1 cellular context compared by ENCODE assay signal in the genomic region with DNA sequence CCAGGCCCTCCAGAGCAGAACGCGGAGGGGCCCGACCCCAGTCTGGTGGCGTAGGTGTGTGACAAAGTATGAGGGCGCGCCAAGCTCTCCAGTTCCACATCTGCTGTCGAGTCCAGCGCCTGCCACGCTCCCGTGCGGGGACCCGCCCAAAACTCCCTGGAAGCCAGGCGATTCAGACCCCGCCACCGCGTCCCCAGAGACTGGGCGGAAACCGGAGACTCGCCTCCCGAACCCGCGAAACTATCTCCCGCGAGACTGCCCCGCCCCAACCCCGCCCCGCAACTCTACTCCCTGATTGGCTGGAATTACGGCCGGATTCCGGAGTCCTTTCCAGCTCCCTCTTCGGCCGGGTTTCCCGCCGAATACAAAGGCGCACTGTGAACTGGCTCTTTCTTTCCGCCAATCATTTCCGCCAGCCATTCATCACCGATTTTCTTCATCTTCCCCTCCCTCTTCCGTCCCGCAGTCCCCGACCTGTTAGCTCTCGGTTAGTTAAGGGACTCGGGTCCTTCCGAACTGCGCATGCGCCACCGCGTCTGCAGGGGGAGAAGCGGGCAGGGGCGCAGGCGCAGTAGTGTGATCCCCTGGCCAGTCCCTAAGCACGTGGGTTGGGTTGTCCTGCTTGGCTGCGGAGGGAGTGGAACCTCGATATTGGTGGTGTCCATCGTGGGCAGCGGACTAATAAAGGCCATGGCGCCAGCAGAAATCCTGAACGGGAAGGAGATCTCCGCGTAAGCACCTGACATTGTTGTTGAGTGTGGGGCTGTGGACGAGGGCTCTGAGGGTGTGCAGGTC.
TF ChIP-seq lines count a peak whose summit lies in the region.

A gene (plus strand): TSS at position 616 of the 795 bp plus-strand sequence. CDS start 75 bp downstream, at position 691.

TF ChIP-seq in HepG2, 621 proteins besides CTCF, POLR2A, EP300 and RAD21 (continued from another document and continues in another):
- TF ChIP-seq, protein P1, sequence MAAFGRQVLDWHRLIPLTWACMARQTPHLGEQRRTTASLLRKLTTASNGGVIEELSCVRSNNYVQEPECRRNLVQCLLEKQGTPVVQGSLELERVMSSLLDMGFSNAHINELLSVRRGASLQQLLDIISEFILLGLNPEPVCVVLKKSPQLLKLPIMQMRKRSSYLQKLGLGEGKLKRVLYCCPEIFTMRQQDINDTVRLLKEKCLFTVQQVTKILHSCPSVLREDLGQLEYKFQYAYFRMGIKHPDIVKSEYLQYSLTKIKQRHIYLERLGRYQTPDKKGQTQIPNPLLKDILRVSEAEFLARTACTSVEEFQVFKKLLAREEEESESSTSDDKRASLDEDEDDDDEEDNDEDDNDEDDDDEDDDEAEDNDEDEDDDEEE (CRISPR knock-in tag; IDR thresholded peaks at IDR 0.05): peak; percentile 44; the same call in 1 of the 2 replicates
- TF ChIP-seq MAFF (IDR thresholded peaks at IDR 0.05; ENCODE audit: low read depth, low read length): no peak
- TF ChIP-seq EEA1 (CRISPR knock-in tag; IDR thresholded peaks at IDR 0.05; ENCODE audit: borderline replicate concordance): peak; percentile 90; the same call in 1 of the 2 replicates
- 0 out of 2 replicates have a peak, but pooled peaks have one; percentile 57 for TF ChIP-seq REXO4 (CRISPR knock-in tag; IDR thresholded peaks at IDR 0.05; ENCODE audit: borderline replicate concordance)
- TF ChIP-seq ZNF879 (CRISPR knock-in tag; IDR thresholded peaks at IDR 0.05): peak; percentile 98
- TF ChIP-seq RORA (CRISPR knock-in tag; IDR thresholded peaks at IDR 0.05): no peak
- TF ChIP-seq RFXAP (CRISPR knock-in tag; IDR thresholded peaks at IDR 0.05; ENCODE audit: borderline replicate concordance): 0 out of 2 replicates have a peak, but pooled peaks have one; percentile 22
- TF ChIP-seq, protein P2, sequence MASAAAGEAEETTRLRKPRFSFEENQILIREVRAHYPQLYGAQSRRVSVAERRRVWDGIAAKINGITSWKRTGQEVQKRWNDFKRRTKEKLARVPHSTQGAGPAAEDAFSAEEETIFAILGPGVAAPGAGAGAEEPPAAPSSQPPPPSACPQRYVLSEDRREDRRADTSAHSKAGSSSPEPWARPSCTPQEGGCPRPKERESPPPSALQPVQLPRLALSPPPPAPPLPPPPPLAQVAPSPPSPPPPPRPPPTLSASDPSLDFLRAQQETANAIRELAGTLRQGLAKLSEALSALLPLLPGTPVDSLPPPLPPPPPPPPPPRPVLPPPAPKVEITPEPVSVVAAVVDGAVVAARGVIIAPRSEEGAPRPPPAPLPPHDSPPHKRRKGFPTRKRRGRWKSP (CRISPR knock-in tag; IDR thresholded peaks at IDR 0.05): peak; percentile 78
- peak; percentile 42; the same call in 1 of the 2 replicates for TF ChIP-seq CREM (IDR thresholded peaks at IDR 0.05)
- no peak for TF ChIP-seq CREM (CRISPR knock-in tag; IDR thresholded peaks at IDR 0.05)
- TF ChIP-seq, protein P3, sequence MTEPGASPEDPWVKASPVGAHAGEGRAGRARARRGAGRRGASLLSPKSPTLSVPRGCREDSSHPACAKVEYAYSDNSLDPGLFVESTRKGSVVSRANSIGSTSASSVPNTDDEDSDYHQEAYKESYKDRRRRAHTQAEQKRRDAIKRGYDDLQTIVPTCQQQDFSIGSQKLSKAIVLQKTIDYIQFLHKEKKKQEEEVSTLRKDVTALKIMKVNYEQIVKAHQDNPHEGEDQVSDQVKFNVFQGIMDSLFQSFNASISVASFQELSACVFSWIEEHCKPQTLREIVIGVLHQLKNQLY (CRISPR knock-in tag; IDR thresholded peaks at IDR 0.05): no peak; the same call in 1 of the 2 replicates
- peak; percentile 94 for TF ChIP-seq KLF12 (CRISPR knock-in tag; IDR thresholded peaks at IDR 0.05; ENCODE audit: borderline replicate concordance)
- no peak for TF ChIP-seq TCF7L2 (IDR thresholded peaks at IDR 0.05; ENCODE audit: low read depth, low read length)
- no peak for TF ChIP-seq ZKSCAN5 (CRISPR knock-in tag; IDR thresholded peaks at IDR 0.05)
- TF ChIP-seq, protein P4, sequence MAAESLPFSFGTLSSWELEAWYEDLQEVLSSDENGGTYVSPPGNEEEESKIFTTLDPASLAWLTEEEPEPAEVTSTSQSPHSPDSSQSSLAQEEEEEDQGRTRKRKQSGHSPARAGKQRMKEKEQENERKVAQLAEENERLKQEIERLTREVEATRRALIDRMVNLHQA (CRISPR knock-in tag; IDR thresholded peaks at IDR 0.05): no peak
- TF ChIP-seq ZNF510 (CRISPR knock-in tag; IDR thresholded peaks at IDR 0.05; ENCODE audit: low read depth): 0 out of 2 replicates have a peak, but pooled peaks have one; percentile 69
- TF ChIP-seq EHMT2 (IDR thresholded peaks at IDR 0.05; ENCODE audit: borderline replicate concordance, low read depth, low read length): no peak; the same call in 1 of the 2 replicates
- 0 out of 2 replicates have a peak, but pooled peaks have one; percentile 23 for TF ChIP-seq ZNF296 (CRISPR knock-in tag; conservative IDR thresholded peaks at IDR 0.05)
- peak; percentile 48; the same call in 1 of the 2 replicates for TF ChIP-seq ZNF337 (CRISPR knock-in tag; IDR thresholded peaks at IDR 0.05; ENCODE audit: borderline replicate concordance, low read depth)
- TF ChIP-seq ZNF749 (CRISPR knock-in tag; IDR thresholded peaks at IDR 0.05; ENCODE audit: borderline replicate concordance): peak; percentile 60; the same call in 1 of the 2 replicates
- TF ChIP-seq, protein P5, sequence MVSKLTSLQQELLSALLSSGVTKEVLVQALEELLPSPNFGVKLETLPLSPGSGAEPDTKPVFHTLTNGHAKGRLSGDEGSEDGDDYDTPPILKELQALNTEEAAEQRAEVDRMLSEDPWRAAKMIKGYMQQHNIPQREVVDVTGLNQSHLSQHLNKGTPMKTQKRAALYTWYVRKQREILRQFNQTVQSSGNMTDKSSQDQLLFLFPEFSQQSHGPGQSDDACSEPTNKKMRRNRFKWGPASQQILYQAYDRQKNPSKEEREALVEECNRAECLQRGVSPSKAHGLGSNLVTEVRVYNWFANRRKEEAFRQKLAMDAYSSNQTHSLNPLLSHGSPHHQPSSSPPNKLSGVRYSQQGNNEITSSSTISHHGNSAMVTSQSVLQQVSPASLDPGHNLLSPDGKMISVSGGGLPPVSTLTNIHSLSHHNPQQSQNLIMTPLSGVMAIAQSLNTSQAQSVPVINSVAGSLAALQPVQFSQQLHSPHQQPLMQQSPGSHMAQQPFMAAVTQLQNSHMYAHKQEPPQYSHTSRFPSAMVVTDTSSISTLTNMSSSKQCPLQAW (CRISPR knock-in tag; IDR thresholded peaks at IDR 0.05): peak; percentile 35; the same call in 1 of the 2 replicates
- TF ChIP-seq MATR3 (CRISPR knock-in tag; IDR thresholded peaks at IDR 0.05): no peak
- peak; percentile 31; the same call in 1 of the 2 replicates for TF ChIP-seq ZNF768 (CRISPR knock-in tag; IDR thresholded peaks at IDR 0.05)
- TF ChIP-seq, protein P6, sequence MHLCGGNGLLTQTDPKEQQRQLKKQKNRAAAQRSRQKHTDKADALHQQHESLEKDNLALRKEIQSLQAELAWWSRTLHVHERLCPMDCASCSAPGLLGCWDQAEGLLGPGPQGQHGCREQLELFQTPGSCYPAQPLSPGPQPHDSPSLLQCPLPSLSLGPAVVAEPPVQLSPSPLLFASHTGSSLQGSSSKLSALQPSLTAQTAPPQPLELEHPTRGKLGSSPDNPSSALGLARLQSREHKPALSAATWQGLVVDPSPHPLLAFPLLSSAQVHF (CRISPR knock-in tag; IDR thresholded peaks at IDR 0.05): peak; percentile 97
- no peak for TF ChIP-seq ZNF383 (CRISPR knock-in tag; IDR thresholded peaks at IDR 0.05; ENCODE audit: borderline replicate concordance)
- TF ChIP-seq ZNF12 (CRISPR knock-in tag; IDR thresholded peaks at IDR 0.05): peak; percentile 65; the same call in 1 of the 2 replicates
- TF ChIP-seq, protein P7, sequence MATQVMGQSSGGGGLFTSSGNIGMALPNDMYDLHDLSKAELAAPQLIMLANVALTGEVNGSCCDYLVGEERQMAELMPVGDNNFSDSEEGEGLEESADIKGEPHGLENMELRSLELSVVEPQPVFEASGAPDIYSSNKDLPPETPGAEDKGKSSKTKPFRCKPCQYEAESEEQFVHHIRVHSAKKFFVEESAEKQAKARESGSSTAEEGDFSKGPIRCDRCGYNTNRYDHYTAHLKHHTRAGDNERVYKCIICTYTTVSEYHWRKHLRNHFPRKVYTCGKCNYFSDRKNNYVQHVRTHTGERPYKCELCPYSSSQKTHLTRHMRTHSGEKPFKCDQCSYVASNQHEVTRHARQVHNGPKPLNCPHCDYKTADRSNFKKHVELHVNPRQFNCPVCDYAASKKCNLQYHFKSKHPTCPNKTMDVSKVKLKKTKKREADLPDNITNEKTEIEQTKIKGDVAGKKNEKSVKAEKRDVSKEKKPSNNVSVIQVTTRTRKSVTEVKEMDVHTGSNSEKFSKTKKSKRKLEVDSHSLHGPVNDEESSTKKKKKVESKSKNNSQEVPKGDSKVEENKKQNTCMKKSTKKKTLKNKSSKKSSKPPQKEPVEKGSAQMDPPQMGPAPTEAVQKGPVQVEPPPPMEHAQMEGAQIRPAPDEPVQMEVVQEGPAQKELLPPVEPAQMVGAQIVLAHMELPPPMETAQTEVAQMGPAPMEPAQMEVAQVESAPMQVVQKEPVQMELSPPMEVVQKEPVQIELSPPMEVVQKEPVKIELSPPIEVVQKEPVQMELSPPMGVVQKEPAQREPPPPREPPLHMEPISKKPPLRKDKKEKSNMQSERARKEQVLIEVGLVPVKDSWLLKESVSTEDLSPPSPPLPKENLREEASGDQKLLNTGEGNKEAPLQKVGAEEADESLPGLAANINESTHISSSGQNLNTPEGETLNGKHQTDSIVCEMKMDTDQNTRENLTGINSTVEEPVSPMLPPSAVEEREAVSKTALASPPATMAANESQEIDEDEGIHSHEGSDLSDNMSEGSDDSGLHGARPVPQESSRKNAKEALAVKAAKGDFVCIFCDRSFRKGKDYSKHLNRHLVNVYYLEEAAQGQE (IDR thresholded peaks at IDR 0.05; ENCODE audit: borderline replicate concordance in 1 of 2, low read depth in 1 of 2, low read length in 2 of 2): no peak; a peak in 1 of 4 replicates
- no peak for TF ChIP-seq FLYWCH1 (CRISPR knock-in tag; IDR thresholded peaks at IDR 0.05)
- TF ChIP-seq HNRNPLL (IDR thresholded peaks at IDR 0.05; ENCODE audit: low read depth, low read length, poor library complexity, severe bottlenecking): peak; percentile 52
- no peak for TF ChIP-seq ARNT (IDR thresholded peaks at IDR 0.05)
- TF ChIP-seq, protein P8, sequence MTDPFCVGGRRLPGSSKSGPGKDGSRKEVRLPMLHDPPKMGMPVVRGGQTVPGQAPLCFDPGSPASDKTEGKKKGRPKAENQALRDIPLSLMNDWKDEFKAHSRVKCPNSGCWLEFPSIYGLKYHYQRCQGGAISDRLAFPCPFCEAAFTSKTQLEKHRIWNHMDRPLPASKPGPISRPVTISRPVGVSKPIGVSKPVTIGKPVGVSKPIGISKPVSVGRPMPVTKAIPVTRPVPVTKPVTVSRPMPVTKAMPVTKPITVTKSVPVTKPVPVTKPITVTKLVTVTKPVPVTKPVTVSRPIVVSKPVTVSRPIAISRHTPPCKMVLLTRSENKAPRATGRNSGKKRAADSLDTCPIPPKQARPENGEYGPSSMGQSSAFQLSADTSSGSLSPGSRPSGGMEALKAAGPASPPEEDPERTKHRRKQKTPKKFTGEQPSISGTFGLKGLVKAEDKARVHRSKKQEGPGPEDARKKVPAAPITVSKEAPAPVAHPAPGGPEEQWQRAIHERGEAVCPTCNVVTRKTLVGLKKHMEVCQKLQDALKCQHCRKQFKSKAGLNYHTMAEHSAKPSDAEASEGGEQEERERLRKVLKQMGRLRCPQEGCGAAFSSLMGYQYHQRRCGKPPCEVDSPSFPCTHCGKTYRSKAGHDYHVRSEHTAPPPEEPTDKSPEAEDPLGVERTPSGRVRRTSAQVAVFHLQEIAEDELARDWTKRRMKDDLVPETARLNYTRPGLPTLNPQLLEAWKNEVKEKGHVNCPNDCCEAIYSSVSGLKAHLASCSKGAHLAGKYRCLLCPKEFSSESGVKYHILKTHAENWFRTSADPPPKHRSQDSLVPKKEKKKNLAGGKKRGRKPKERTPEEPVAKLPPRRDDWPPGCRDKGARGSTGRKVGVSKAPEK (CRISPR knock-in tag; IDR thresholded peaks at IDR 0.05; ENCODE audit: borderline replicate concordance): no peak
- TF ChIP-seq BRCA1 (CRISPR knock-in tag; IDR thresholded peaks at IDR 0.05): peak; percentile 23; the same call in 1 of the 2 replicates
- 0 out of 2 replicates have a peak, but pooled peaks have one; percentile 67 for TF ChIP-seq ZFP36L2 (CRISPR knock-in tag; IDR thresholded peaks at IDR 0.05)
- no peak; the same call in 1 of the 2 replicates for TF ChIP-seq ZZZ3 (CRISPR knock-in tag; IDR thresholded peaks at IDR 0.05; ENCODE audit: borderline replicate concordance)
- TF ChIP-seq, protein P9, sequence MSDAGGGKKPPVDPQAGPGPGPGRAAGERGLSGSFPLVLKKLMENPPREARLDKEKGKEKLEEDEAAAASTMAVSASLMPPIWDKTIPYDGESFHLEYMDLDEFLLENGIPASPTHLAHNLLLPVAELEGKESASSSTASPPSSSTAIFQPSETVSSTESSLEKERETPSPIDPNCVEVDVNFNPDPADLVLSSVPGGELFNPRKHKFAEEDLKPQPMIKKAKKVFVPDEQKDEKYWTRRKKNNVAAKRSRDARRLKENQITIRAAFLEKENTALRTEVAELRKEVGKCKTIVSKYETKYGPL (CRISPR knock-in tag; IDR thresholded peaks at IDR 0.05): peak; percentile 84; the same call in 1 of the 2 replicates
- peak; percentile 56 for TF ChIP-seq ZNF263 (CRISPR knock-in tag; IDR thresholded peaks at IDR 0.05)
- TF ChIP-seq NCOA2 (CRISPR knock-in tag; IDR thresholded peaks at IDR 0.05): no peak
- peak; percentile 92; the same call in 1 of the 2 replicates for TF ChIP-seq SATB2 (CRISPR knock-in tag; IDR thresholded peaks at IDR 0.05)
- TF ChIP-seq ZNF678 (CRISPR knock-in tag; IDR thresholded peaks at IDR 0.05): peak; percentile 87
- no peak for TF ChIP-seq LCORL (IDR thresholded peaks at IDR 0.05)
- 0 out of 2 replicates have a peak, but pooled peaks have one; percentile 51 for TF ChIP-seq LCORL (CRISPR knock-in tag; IDR thresholded peaks at IDR 0.05)
- peak; percentile 79 for TF ChIP-seq POLR2AphosphoS5 (IDR thresholded peaks at IDR 0.05; ENCODE audit: low read depth, low read length)
- peak; percentile 31; the same call in 1 of the 2 replicates for TF ChIP-seq NFKBIZ (CRISPR knock-in tag; IDR thresholded peaks at IDR 0.05)
- TF ChIP-seq, protein P10, sequence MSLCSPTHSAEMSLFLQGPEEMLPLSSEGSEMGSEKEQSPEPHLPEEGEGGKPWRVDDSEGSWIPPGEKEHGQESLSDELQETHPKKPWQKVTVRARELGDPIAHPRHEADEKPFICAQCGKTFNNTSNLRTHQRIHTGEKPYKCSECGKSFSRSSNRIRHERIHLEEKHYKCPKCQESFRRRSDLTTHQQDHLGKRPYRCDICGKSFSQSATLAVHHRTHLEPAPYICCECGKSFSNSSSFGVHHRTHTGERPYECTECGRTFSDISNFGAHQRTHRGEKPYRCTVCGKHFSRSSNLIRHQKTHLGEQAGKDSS (CRISPR knock-in tag; IDR thresholded peaks at IDR 0.05; ENCODE audit: borderline replicate concordance, low read depth): 0 out of 2 replicates have a peak, but pooled peaks have one; percentile 73
- no peak for TF ChIP-seq FOXP1 (IDR thresholded peaks at IDR 0.05)
- no peak for TF ChIP-seq FOXP1 (CRISPR knock-in tag; IDR thresholded peaks at IDR 0.05)
- no peak for TF ChIP-seq MIER2 (CRISPR knock-in tag; IDR thresholded peaks at IDR 0.05)
